Comparison of ENCODE assay signal across 1 cellular context in the genomic region with DNA sequence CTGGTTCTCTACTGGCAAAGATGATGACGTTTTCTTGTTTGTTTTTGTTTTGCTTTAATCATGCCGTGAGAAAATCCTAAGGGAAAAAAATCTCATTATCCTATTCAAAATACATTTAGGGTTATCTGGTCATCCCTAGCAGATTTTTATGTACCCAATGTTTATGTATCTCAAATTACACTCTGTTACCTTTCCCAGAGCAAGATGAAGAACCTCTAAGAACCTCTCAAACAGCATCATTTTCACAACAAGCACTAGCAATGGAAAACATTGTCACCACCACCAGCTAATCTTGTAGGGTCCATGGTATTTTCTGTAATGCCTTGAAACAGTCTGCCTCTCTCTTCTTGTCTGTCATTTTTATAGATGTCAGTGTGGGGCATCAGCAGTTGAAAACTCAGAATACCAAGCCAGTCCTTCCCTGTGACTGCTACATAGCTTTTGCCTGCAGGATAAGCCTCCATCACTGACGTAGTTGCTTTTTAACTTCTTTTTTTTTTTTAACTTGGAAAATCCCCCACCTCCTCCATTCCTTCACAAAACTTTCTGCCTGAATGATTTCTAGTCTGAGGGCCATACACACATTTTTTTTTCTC.
TF ChIP-seq lines count a peak whose summit lies in the region.

No MANE protein-coding gene starts in this region.

TF ChIP-seq in HEK293, 187 proteins besides CTCF, POLR2A, EP300 and RAD21 (continued from another document):
- TF ChIP-seq INSM2 (tag by site-specific recombination; IDR thresholded peaks at IDR 0.05) (peak; percentile 75), GFI1B (tag by site-specific recombination; IDR thresholded peaks at IDR 0.05) (peak; percentile 76; the same call in 1 of the 2 replicates), ZNF350 (tag by site-specific recombination; IDR thresholded peaks at IDR 0.05) (no peak), ZXDB (tag by site-specific recombination; IDR thresholded peaks at IDR 0.05) (no peak), BCL11A (tag by site-specific recombination; IDR thresholded peaks at IDR 0.05; ENCODE audit: low read depth) (peak; percentile 60; the same call in 1 of the 2 replicates), ZNF335 (tag by site-specific recombination; conservative IDR thresholded peaks at IDR 0.05) (no peak), ZNF169 (tag by site-specific recombination; IDR thresholded peaks at IDR 0.05) (no peak), OSR2 (tag by site-specific recombination; IDR thresholded peaks at IDR 0.05) (peak; percentile 46; the same call in 1 of the 2 replicates), ZEB2 (tag by site-specific recombination; IDR thresholded peaks at IDR 0.05) (peak; percentile 54; the same call in 1 of the 2 replicates), ZNF48 (tag by site-specific recombination; IDR thresholded peaks at IDR 0.05) (no peak), ZNF837 (tag by site-specific recombination; IDR thresholded peaks at IDR 0.05) (no peak), ZNF112 (tag by site-specific recombination; IDR thresholded peaks at IDR 0.05) (no peak), WT1 (tag by site-specific recombination; IDR thresholded peaks at IDR 0.05) (peak; percentile 87), ZNF629 (tag by site-specific recombination; IDR thresholded peaks at IDR 0.05) (peak; percentile 83), ZNF366 (tag by site-specific recombination; conservative IDR thresholded peaks at IDR 0.05) (peak; percentile 53; the same call in 1 of the 2 replicates), ZNF133 (tag by site-specific recombination; IDR thresholded peaks at IDR 0.05) (no peak), ZNF155 (tag by site-specific recombination; IDR thresholded peaks at IDR 0.05) (no peak), ZNF473 (tag by site-specific recombination; IDR thresholded peaks at IDR 0.05) (no peak), ZNF24 (tag by site-specific recombination; IDR thresholded peaks at IDR 0.05) (0 out of 2 replicates have a peak, but pooled peaks have one; percentile 22), ZNF398 (tag by site-specific recombination; IDR thresholded peaks at IDR 0.05) (no peak), PRDM4 (tag by site-specific recombination; IDR thresholded peaks at IDR 0.05) (peak; percentile 95), TSHZ1 (tag by site-specific recombination; IDR thresholded peaks at IDR 0.05; ENCODE audit: borderline replicate concordance) (peak; percentile 56; the same call in 1 of the 2 replicates), TRIM28 (IDR thresholded peaks at IDR 0.05; ENCODE audit: borderline replicate concordance, low read length) (0 out of 2 replicates have a peak, but pooled peaks have one; percentile 31), ZNF785 (tag by site-specific recombination; IDR thresholded peaks at IDR 0.05) (no peak), ZNF830 (tag by site-specific recombination; IDR thresholded peaks at IDR 0.05; ENCODE audit: low read depth) (no peak), ZNF544 (tag by site-specific recombination; IDR thresholded peaks at IDR 0.05) (no peak), ZNF530 (tag by site-specific recombination; IDR thresholded peaks at IDR 0.05; ENCODE audit: low read depth) (no peak)
- TF ChIP-seq, protein P1, sequence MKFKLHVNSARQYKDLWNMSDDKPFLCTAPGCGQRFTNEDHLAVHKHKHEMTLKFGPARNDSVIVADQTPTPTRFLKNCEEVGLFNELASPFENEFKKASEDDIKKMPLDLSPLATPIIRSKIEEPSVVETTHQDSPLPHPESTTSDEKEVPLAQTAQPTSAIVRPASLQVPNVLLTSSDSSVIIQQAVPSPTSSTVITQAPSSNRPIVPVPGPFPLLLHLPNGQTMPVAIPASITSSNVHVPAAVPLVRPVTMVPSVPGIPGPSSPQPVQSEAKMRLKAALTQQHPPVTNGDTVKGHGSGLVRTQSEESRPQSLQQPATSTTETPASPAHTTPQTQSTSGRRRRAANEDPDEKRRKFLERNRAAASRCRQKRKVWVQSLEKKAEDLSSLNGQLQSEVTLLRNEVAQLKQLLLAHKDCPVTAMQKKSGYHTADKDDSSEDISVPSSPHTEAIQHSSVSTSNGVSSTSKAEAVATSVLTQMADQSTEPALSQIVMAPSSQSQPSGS (tag by site-specific recombination; IDR thresholded peaks at IDR 0.05; ENCODE audit: low read depth) = peak; percentile 63; the same call in 1 of the 2 replicates
- TF ChIP-seq, protein P2, sequence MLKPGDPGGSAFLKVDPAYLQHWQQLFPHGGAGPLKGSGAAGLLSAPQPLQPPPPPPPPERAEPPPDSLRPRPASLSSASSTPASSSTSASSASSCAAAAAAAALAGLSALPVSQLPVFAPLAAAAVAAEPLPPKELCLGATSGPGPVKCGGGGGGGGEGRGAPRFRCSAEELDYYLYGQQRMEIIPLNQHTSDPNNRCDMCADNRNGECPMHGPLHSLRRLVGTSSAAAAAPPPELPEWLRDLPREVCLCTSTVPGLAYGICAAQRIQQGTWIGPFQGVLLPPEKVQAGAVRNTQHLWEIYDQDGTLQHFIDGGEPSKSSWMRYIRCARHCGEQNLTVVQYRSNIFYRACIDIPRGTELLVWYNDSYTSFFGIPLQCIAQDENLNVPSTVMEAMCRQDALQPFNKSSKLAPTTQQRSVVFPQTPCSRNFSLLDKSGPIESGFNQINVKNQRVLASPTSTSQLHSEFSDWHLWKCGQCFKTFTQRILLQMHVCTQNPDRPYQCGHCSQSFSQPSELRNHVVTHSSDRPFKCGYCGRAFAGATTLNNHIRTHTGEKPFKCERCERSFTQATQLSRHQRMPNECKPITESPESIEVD (tag by site-specific recombination; IDR thresholded peaks at IDR 0.05) = peak; percentile 54
